Comparison of ENCODE assay signal across 9 cellular contexts in the genomic region with DNA sequence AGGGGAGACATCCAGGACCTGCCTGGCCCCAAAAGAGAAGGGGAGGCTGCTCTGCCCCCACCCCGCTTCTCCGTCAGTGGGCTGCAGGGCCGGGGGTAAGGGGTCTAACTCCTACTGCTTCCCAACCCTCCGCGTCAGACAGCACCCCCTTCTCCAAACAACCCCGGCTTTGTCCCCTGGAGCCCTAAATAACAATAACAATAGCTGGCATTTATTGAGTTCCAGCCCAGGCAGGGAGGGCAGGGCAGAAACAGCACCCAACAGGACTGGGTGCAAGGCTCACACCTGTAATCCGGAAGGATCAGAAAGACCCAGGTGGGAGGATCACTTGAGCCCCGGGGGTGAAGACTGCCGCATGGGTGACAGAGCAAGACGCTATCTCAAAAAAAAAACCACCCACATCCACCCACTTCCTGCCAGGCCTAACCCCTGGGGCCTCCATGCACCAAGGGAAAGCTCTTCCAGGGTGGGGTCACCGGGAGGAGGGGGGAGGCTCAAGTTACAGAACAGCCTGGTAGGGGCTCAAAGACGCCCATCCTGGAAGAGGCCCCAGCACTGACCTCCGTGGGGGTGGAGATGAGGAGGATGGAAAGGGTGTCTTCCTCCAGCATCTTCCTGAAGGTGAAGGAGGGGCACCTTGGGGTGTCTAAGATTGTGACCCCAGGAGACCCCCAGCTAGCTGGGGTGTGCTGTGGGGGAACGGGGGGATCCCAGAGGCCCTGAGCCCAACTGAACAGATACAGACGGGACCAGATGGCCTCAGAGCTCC. TPM values are rescaled to one million over a fixed set of nuclear protein-coding genes. Genes with fewer than 3 reads are reported as not detected.
DNase-seq lines count a peak whose midpoint lies in the region; ATAC-seq and TF ChIP-seq lines count a peak whose summit lies in the region.
"Had no signal": no experiment of that assay in that cellular context is flagged by ENCODE, and none has a peak within 500 bp of the region (broad histone marks: within the 10 kb centered on the region; RNA-seq: fewer than 3 reads in every experiment).

No MANE protein-coding gene starts in this region.

- no peak for TF ChIP-seq CTCF in chondrocyte (IDR thresholded peaks at IDR 0.05)
- TF ChIP-seq CTCF in body of pancreas (IDR thresholded peaks at IDR 0.05), result no peak
- no peak for TF ChIP-seq CTCF in gastroesophageal sphincter (IDR thresholded peaks at IDR 0.05)

- H3K36me3 Mint-ChIP-seq in CD4-positive, CD25-positive, alpha-beta regulatory T cell, result no peaks in the 10 kb centered on the region
- no peaks in the 10 kb centered on the region for H3K36me3 Mint-ChIP-seq in chondrocyte (ENCODE audit: low read depth)

- peaks cover 13% of the 10 kb centered on the region for H3K27me3 Mint-ChIP-seq in CD4-positive, CD25-positive, alpha-beta regulatory T cell
- peaks cover 5% of the 10 kb centered on the region for H3K27me3 Mint-ChIP-seq in chondrocyte (ENCODE audit: low read depth)

- peaks cover 0 to 33% (median 9%) of the 10 kb centered on the region in 4 donors for H3K4me1 Mint-ChIP-seq in CD4-positive, CD25-positive, alpha-beta regulatory T cell
- H3K4me1 Mint-ChIP-seq in chondrocyte (ENCODE audit: low read depth), result no peaks in the 10 kb centered on the region

- ATAC-seq in CD4-positive, CD25-positive, alpha-beta regulatory T cell (ENCODE audit: low read depth in 2 of 2), result peak; percentile 41 to 56
- ATAC-seq in GM21717 (IDR thresholded peaks at IDR 0.05; ENCODE audit: unreplicated experiment) (peak; percentile 22), body of pancreas (no peak), GM21515 (IDR thresholded peaks at IDR 0.05; ENCODE audit: unreplicated experiment) (no peak), gastroesophageal sphincter (no peak)

- TF ChIP-seq POLR2A in body of pancreas (IDR thresholded peaks at IDR 0.05), result no peak
- no peak for TF ChIP-seq POLR2A in gastroesophageal sphincter (IDR thresholded peaks at IDR 0.05)

- peak overlapping the region; percentile 66 to 88 (median 76) for H3K4me3 Mint-ChIP-seq in CD4-positive, CD25-positive, alpha-beta regulatory T cell
- peak overlapping the region; percentile 19 for H3K4me3 Mint-ChIP-seq in chondrocyte (ENCODE audit: unreplicated experiment)

- peaks cover 28% of the 10 kb centered on the region for H3K4me1 ChIP-seq in CD4-positive, CD25-positive, alpha-beta regulatory T cell (ENCODE audit: control insufficient read depth, insufficient read depth, low read length, poor library complexity, severe bottlenecking)
- H3K4me1 ChIP-seq in body of pancreas (peaks cover 11% of the 10 kb centered on the region), gastroesophageal sphincter (peaks cover 0 to 23% (median 10%) of the 10 kb centered on the region in 3 donors)

- H3K36me3 ChIP-seq in CD4-positive, CD25-positive, alpha-beta regulatory T cell (ENCODE audit: control insufficient read depth, insufficient read depth, low read length), result no peaks in the 10 kb centered on the region
- no peaks in the 10 kb centered on the region for H3K36me3 ChIP-seq in body of pancreas (replicated peaks in 1 of 2; ENCODE audit: insufficient read depth in 1 of 2, low read depth in 2 of 2)
- H3K36me3 ChIP-seq in gastroesophageal sphincter, result peaks cover 0 to under 1% of the 10 kb centered on the region in 2 donors

- peak overlapping the region; percentile 81 to 92 (median 91) for H3K27ac Mint-ChIP-seq in CD4-positive, CD25-positive, alpha-beta regulatory T cell
- H3K27ac Mint-ChIP-seq in chondrocyte (ENCODE audit: unreplicated experiment), result no peak overlapping the region

- no peaks in the 10 kb centered on the region for H3K27me3 ChIP-seq in CD4-positive, CD25-positive, alpha-beta regulatory T cell (ENCODE audit: control insufficient read depth, insufficient read depth, low read length)
- H3K27me3 ChIP-seq in body of pancreas, result peaks cover 0 to 4% of the 10 kb centered on the region in 2 donors
- H3K27me3 ChIP-seq in gastroesophageal sphincter, result peaks cover 61% of the 10 kb centered on the region

- WGBS in body of pancreas, 2 donors, result 50 to 60% methylated on average over 11 to 15 of the region's 15 CpGs
- WGBS in gastroesophageal sphincter (ENCODE audit: low coverage in 1 of 2), 2 donors, result 10 to 55% methylated on average over 2 to 6 of the region's 15 CpGs

- no peaks in the 10 kb centered on the region for H3K9me3 ChIP-seq in CD4-positive, CD25-positive, alpha-beta regulatory T cell (ENCODE audit: control insufficient read depth in 2 of 2, low read length in 2 of 2)
- H3K9me3 ChIP-seq in body of pancreas, result no peaks in the 10 kb centered on the region
- no peaks in the 10 kb centered on the region for H3K9me3 ChIP-seq in gastroesophageal sphincter

- peaks cover 0 to 1% (median 0%) of the 10 kb centered on the region in 7 donors for H3K9me3 Mint-ChIP-seq in CD4-positive, CD25-positive, alpha-beta regulatory T cell
- H3K9me3 Mint-ChIP-seq in chondrocyte (ENCODE audit: low read depth), result no peaks in the 10 kb centered on the region

- peak overlapping the region; percentile 37 for H3K4me3 ChIP-seq in CD4-positive, CD25-positive, alpha-beta regulatory T cell (ENCODE audit: low read depth, low read length)
- no peak overlapping the region for H3K4me3 ChIP-seq in body of pancreas
- no peak overlapping the region for H3K4me3 ChIP-seq in gastroesophageal sphincter

- H3K27ac ChIP-seq in CD4-positive, CD25-positive, alpha-beta regulatory T cell (ENCODE audit: insufficient read depth, low read length, poor library complexity, severe bottlenecking), result peak overlapping the region; percentile 81
- H3K27ac ChIP-seq in body of pancreas, result no peak overlapping the region
- no peak overlapping the region for H3K27ac ChIP-seq in gastroesophageal sphincter

- peak; percentile 38 to 87 (median 78) for DNase-seq in CD4-positive, CD25-positive, alpha-beta regulatory T cell
- DNase-seq in OCI-M1 (lab: John Stamatoyannopoulos, UW), result peak; percentile 64
- DNase-seq in chondrocyte (ENCODE audit: low spot score), result no peak
- DNase-seq in body of pancreas, result no peak
- DNase-seq in 8988T, result no peak

- intact Hi-C loops in body of pancreas (cut with DNase I), result no loop called here

- no peak for TF ChIP-seq EP300 in gastroesophageal sphincter (IDR thresholded peaks at IDR 0.05)

RNA-seq across cellular contexts. Expression of gene FNDC11, which starts 1.3 kb away (rescaled TPM):
- total RNA-seq in CD4-positive, CD25-positive, alpha-beta regulatory T cell, result 1.5 TPM
- under 1 TPM; 0.07 to 0.94 (median 0.18) TPM for polyA plus RNA-seq in CD4-positive, CD25-positive, alpha-beta regulatory T cell
- 0.25 to 0.38 TPM in 2 of 3 replicates, not detected in the other for total RNA-seq in chondrocyte
- total RNA-seq in body of pancreas, result 1 to 10 TPM in 1 of 2 donors, under 1 TPM in 1; 0.66 to 2.9 TPM
- under 1 TPM in 1 of 4 donors, not detected in 3; 0.27 TPM for total RNA-seq in gastroesophageal sphincter

RNA-seq across cellular contexts. Expression of gene SRMS, which starts 5.1 kb away (rescaled TPM):
- not detected for total RNA-seq in CD4-positive, CD25-positive, alpha-beta regulatory T cell
- not detected for polyA plus RNA-seq in CD4-positive, CD25-positive, alpha-beta regulatory T cell
- total RNA-seq in chondrocyte (not detected in 3 replicates), body of pancreas (not detected), gastroesophageal sphincter (not detected)
- total RNA-seq: renal cortical epithelial cell had no signal

RNA-seq across cellular contexts. Expression of gene PTK6, which starts 15.5 kb away (rescaled TPM):
- total RNA-seq in CD4-positive, CD25-positive, alpha-beta regulatory T cell, result 0.20 TPM
- under 1 TPM in 3 of 4 donors, not detected in 1; 0.15 to 0.21 (median 0.19) TPM for polyA plus RNA-seq in CD4-positive, CD25-positive, alpha-beta regulatory T cell
- total RNA-seq in chondrocyte, result not detected in 3 replicates
- 1 to 10 TPM; 3.0 to 5.4 TPM for total RNA-seq in body of pancreas
- 1 to 10 TPM in 1 of 4 donors, under 1 TPM in 2, not detected in 1; 0.13 to 2.1 (median 0.42) TPM for total RNA-seq in gastroesophageal sphincter

RNA-seq across cellular contexts. Expression of gene HELZ2, which starts 21.4 kb away (rescaled TPM):
- total RNA-seq in CD4-positive, CD25-positive, alpha-beta regulatory T cell, result 124 TPM
- 1 to 10 TPM; 5.8 to 8.9 (median 7.1) TPM for polyA plus RNA-seq in CD4-positive, CD25-positive, alpha-beta regulatory T cell
- 13.6 to 18.1 TPM (median 14.9 TPM) in 3 replicates for total RNA-seq in chondrocyte
- total RNA-seq in body of pancreas, result 10 to 100 TPM; 20.8 to 33.3 TPM
- 10 to 100 TPM; 14.2 to 22.2 (median 20.2) TPM for total RNA-seq in gastroesophageal sphincter

RNA-seq across cellular contexts. Expression of gene PPDPF, which starts 32.1 kb away (rescaled TPM):
- 155 TPM for total RNA-seq in CD4-positive, CD25-positive, alpha-beta regulatory T cell
- 100 to 1,000 TPM in 1 of 4 donors, 10 to 100 TPM in 3; 75.8 to 110 (median 85.2) TPM for polyA plus RNA-seq in CD4-positive, CD25-positive, alpha-beta regulatory T cell
- total RNA-seq in chondrocyte, result 245 to 268 TPM (median 261 TPM) in 3 replicates
- total RNA-seq in body of pancreas, result 100 to 1,000 TPM in 1 of 2 donors, 10 to 100 TPM in 1; 69.9 to 106 TPM
- 100 to 1,000 TPM; 114 to 256 (median 162) TPM for total RNA-seq in gastroesophageal sphincter

Comparison
In these comparisons a context has a peak if more than half of its experiments do, and no peak if none do; other contexts are left out.
1. ATAC-seq: peak in CD4-positive, CD25-positive, alpha-beta regulatory T cell (2 of 2) and GM21717 (single experiment); none in body of pancreas (single experiment), GM21515 (single experiment) and gastroesophageal sphincter (single experiment).
2. DNase-seq: peak in CD4-positive, CD25-positive, alpha-beta regulatory T cell (3 of 3) and OCI-M1 (single experiment); none in chondrocyte (single experiment), body of pancreas (0 of 4) and 8988T (single experiment).